In genomic region chr19:54178581-54179261, GRCh38 we compare ENCODE assay signal across 9 cellular contexts. TPM values are rescaled to one million over a fixed set of nuclear protein-coding genes. Genes with fewer than 3 reads are reported as not detected.
A peak's percentile ranks its signal among the peaks of the same experiment; 100 is the strongest.
DNase-seq lines count a peak whose midpoint lies in the region; ATAC-seq and TF ChIP-seq lines count a peak whose summit lies in the region.
"Had no signal": no experiment of that assay in that cellular context is flagged by ENCODE, and none has a peak within 500 bp of the region (broad histone marks: within the 10 kb centered on the region; RNA-seq: fewer than 3 reads in every experiment).

No MANE protein-coding gene starts in this region.

- no peak for TF ChIP-seq CTCF in lower lobe of right lung (IDR thresholded peaks at IDR 0.05)

- CTCF ChIA-PET in HEK293T (lab: Yijun Ruan, JAX), result no interaction called here

- no peaks in the 10 kb centered on the region for H3K9me3 ChIP-seq in lower lobe of right lung
- H3K9me3 ChIP-seq: ascending aorta had no signal

- no peak overlapping the region for H3K27ac ChIP-seq in lower lobe of right lung
- H3K27ac ChIP-seq: ascending aorta had no signal

- ATAC-seq in lower lobe of right lung (peak; percentile 58 to 76), GM21526 (IDR thresholded peaks at IDR 0.05; ENCODE audit: low FRiP score, unreplicated experiment) (no peak), HG03521 (IDR thresholded peaks at IDR 0.05; ENCODE audit: unreplicated experiment) (no peak), HG02678 (IDR thresholded peaks at IDR 0.05; ENCODE audit: unreplicated experiment) (no peak)

- no peaks in the 10 kb centered on the region for H3K4me1 ChIP-seq in lower lobe of right lung
- H3K4me1 ChIP-seq: ascending aorta had no signal

- DNase-seq in CD1c-positive myeloid dendritic cell (ENCODE audit: extremely low spot score), result peak; percentile 38
- peak; percentile 52 for DNase-seq in HEK293T (ENCODE audit: extremely low spot score)
- DNase-seq in activated CD8-positive, alpha-beta memory T cell treated with anti-CD3 and anti-CD28 coated beads, Interleukin-2, amount 50 U/mL, for 4 hours, result peak; percentile 39
- no peak for DNase-seq in lower lobe of right lung
- no peak for DNase-seq in GF-D8 (lab: John Stamatoyannopoulos, UW)

- POLR2A ChIA-PET in HEK293T (lab: Yijun Ruan, JAX), result interaction anchor here (1.0 kb wide), 1 partner anchor 9 kb away, joined by 4 read pairs; no protein-coding TSS in a partner anchor

- H3K27me3 ChIP-seq in lower lobe of right lung (ENCODE audit: low read depth), result no peaks in the 10 kb centered on the region
- H3K27me3 ChIP-seq: ascending aorta had no signal

- H3K4me3 ChIP-seq in lower lobe of right lung, result no peak overlapping the region
- H3K4me3 ChIP-seq: ascending aorta had no signal

- H3K36me3 ChIP-seq in lower lobe of right lung, result peaks cover 38% of the 10 kb centered on the region

- intact Hi-C loops in lower lobe of right lung (cut with DNase I), result no loop called here

TF ChIP-seq in HEK293T, 16 proteins besides CTCF, POLR2A, EP300 and RAD21:
- no peak for TF ChIP-seq BHLHE40 (IDR thresholded peaks at IDR 0.05; ENCODE audit: borderline replicate concordance)
- TF ChIP-seq ZNF384 (IDR thresholded peaks at IDR 0.05), result no peak
- TF ChIP-seq SUZ12 (IDR thresholded peaks at IDR 0.05), result peak; percentile 93
- no peak for TF ChIP-seq ARNT (IDR thresholded peaks at IDR 0.05)
- no peak for TF ChIP-seq FOXM1 (IDR thresholded peaks at IDR 0.05; ENCODE audit: borderline replicate concordance)
- no peak for TF ChIP-seq SP1 (IDR thresholded peaks at IDR 0.05)
- no peak for TF ChIP-seq NFRKB (IDR thresholded peaks at IDR 0.05)
- TF ChIP-seq CTBP1 (IDR thresholded peaks at IDR 0.05; ENCODE audit: borderline replicate concordance), result no peak
- no peak for TF ChIP-seq FOXA1 (IDR thresholded peaks at IDR 0.05)
- TF ChIP-seq FOXK2 (IDR thresholded peaks at IDR 0.05), result no peak
- peak; percentile 71 for TF ChIP-seq L3MBTL2 (conservative IDR thresholded peaks at IDR 0.05)
- TF ChIP-seq TARDBP (IDR thresholded peaks at IDR 0.05), result no peak
- TF ChIP-seq HDGF (IDR thresholded peaks at IDR 0.05; ENCODE audit: borderline replicate concordance), result no peak
- peak; percentile 59; the same call in 1 of the 2 replicates for TF ChIP-seq ELF4 (IDR thresholded peaks at IDR 0.05)
- no peak for TF ChIP-seq LEF1 (IDR thresholded peaks at IDR 0.05; ENCODE audit: borderline replicate concordance)
- TF ChIP-seq PKNOX1 (IDR thresholded peaks at IDR 0.05), result no peak

RNA-seq across cellular contexts. Expression of gene TMC4, which starts 5.8 kb away (rescaled TPM):
- 57.6 TPM for total RNA-seq in lower lobe of right lung

RNA-seq across cellular contexts. Expression of gene MBOAT7, which starts 10.7 kb away (rescaled TPM):
- total RNA-seq in lower lobe of right lung, result 65.5 TPM

RNA-seq across cellular contexts. Expression of gene TSEN34, which starts 12.4 kb away (rescaled TPM):
- 33.8 TPM for total RNA-seq in lower lobe of right lung

RNA-seq across cellular contexts. Expression of gene LENG1, which starts 19.2 kb away (rescaled TPM):
- total RNA-seq in lower lobe of right lung, result 8.0 TPM

RNA-seq across cellular contexts. Expression of gene RPS9, which starts 21.9 kb away (rescaled TPM):
- total RNA-seq in lower lobe of right lung, result 1,086 TPM

Comparison
In these comparisons a context has a peak if more than half of its experiments do, and no peak if none do; other contexts are left out.
1. DNase-seq: peak in CD1c-positive myeloid dendritic cell (single experiment), HEK293T (single experiment) and activated CD8-positive, alpha-beta memory T cell treated with anti-CD3 and anti-CD28 coated beads, Interleukin-2, amount 50 U/mL, for 4 hours (single experiment); none in lower lobe of right lung (single experiment) and GF-D8 (single experiment).
2. ATAC-seq: peak in lower lobe of right lung (2 of 2); none in GM21526 (single experiment), HG03521 (single experiment) and HG02678 (single experiment).